8 cellular contexts compared by ENCODE assay signal in the genomic region with DNA sequence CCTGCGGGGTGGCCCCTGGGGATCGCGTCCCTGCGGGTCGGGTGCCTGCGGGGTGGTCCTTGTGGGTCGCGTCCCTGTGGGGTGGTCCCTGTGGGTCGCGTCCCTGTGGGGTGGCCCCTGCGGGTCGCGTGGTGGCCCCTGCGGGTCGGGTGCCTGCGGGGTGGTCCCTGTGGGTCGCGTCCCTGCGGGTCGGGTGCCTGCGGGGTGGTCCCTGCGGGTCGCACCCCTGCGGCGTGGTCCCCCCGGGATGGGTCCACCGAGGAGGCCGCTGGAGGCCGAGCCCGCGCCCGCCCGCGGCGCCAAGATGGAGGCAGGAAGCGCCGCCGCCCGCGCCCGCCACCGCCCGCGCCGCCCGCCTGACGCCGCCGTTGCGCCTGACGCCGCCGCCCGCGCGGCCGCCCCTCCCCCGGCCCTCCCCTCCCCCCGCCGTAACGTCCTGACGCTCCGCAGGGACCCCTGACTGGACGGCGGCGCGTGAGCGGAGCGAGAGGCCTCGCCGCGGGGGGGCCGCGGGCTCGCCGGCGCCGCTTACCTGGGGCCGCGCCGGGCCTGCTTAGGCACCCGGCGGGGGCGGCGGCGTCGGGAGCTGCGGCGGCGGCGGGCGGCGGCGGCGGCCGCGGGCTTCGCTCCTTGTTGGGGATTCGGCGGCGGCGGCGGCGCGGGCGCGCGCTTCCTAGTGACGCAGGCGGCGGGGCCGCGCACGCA. TPM values are rescaled to one million over a fixed set of nuclear protein-coding genes. Genes with fewer than 3 reads are reported as not detected.
DNase-seq lines count a peak whose midpoint lies in the region; ATAC-seq and TF ChIP-seq lines count a peak whose summit lies in the region.

A gene with protein sequence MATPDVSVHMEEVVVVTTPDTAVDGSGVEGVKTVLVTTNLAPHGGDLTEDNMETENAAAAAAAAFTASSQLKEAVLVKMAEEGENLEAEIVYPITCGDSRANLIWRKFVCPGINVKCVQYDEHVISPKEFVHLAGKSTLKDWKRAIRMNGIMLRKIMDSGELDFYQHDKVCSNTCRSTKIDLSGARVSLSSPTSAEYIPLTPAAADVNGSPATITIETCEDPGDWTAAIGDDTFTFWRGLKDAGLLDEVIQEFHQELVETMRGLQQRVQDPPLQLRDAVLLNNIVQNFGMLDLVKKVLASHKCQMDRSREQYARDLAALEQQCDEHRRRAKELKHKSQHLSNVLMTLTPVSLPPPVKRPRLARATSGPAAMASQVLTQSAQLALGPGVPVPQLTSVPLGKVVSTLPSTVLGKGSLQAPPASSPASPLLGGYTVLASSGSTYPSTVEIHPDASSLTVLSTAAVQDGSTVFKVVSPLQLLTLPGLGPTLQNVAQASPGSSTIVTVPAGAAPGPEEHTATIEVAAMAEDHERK (minus strand): TSS at position 678 of the 705 bp plus-strand sequence. CDS start 7,704 bp downstream, outside the sequence.

- H3K79me2 ChIP-seq in OCI-LY7 (ENCODE audit: insufficient read depth, low read depth, low read length) (peaks cover 45% of the 10 kb centered on the region), neural progenitor cell (ENCODE audit: low read depth) (peaks cover 43% of the 10 kb centered on the region)

- H3K4me2 ChIP-seq in OCI-LY7 (ENCODE audit: low read length), result peak within 1 kb of the TSS; percentile 100
- peak within 1 kb of the TSS; percentile 91 for H3K4me2 ChIP-seq in neural progenitor cell

- H3K4me3 Mint-ChIP-seq in CD8-positive, alpha-beta T cell, result peak within 1 kb of the TSS; percentile 97
- peak within 1 kb of the TSS; percentile 99 for H3K4me3 Mint-ChIP-seq in activated T-helper 2 cell treated with anti-CD3 and anti-CD28 coated beads, Interferon-gamma antibody, Interleukin-2, Interleukin-4, amounts not matched to agents 10 μg/mL and 5 μg/mL and 100 μg/mL, durations not matched to agents 14 hours and 24 hours and 36 hours (ENCODE audit: low read depth)
- peak within 1 kb of the TSS; percentile 85 for H3K4me3 Mint-ChIP-seq in neural progenitor cell

- H3K9ac ChIP-seq in neural progenitor cell, result peak within 1 kb of the TSS; percentile 81

- peaks cover 45% of the 10 kb centered on the region for H3K4me1 Mint-ChIP-seq in CD8-positive, alpha-beta T cell (ENCODE audit: low read depth)
- peaks cover 21% of the 10 kb centered on the region for H3K4me1 Mint-ChIP-seq in activated T-helper 2 cell treated with anti-CD3 and anti-CD28 coated beads, Interferon-gamma antibody, Interleukin-2, Interleukin-4, amounts not matched to agents 10 μg/mL and 5 μg/mL and 100 μg/mL, durations not matched to agents 14 hours and 24 hours and 36 hours (ENCODE audit: low read depth)
- H3K4me1 Mint-ChIP-seq in neural progenitor cell, result peaks cover 32% of the 10 kb centered on the region

- no peaks in the 10 kb centered on the region for H3K9me3 Mint-ChIP-seq in CD8-positive, alpha-beta T cell
- H3K9me3 Mint-ChIP-seq in activated T-helper 2 cell treated with anti-CD3 and anti-CD28 coated beads, Interferon-gamma antibody, Interleukin-2, Interleukin-4, amounts not matched to agents 10 μg/mL and 5 μg/mL and 100 μg/mL, durations not matched to agents 14 hours and 24 hours and 36 hours, result no peaks in the 10 kb centered on the region
- no peaks in the 10 kb centered on the region for H3K9me3 Mint-ChIP-seq in neural progenitor cell

- H3K9me3 ChIP-seq in CD8-positive, alpha-beta T cell (ENCODE audit: low read length), result no peaks in the 10 kb centered on the region
- no peaks in the 10 kb centered on the region for H3K9me3 ChIP-seq in OCI-LY7 (ENCODE audit: low read length)
- no peaks in the 10 kb centered on the region for H3K9me3 ChIP-seq in neural progenitor cell (ENCODE audit: low read depth)
- no peaks in the 10 kb centered on the region for H3K9me3 ChIP-seq in tibial nerve

- no peaks in the 10 kb centered on the region for H3K27me3 ChIP-seq in CD8-positive, alpha-beta T cell (ENCODE audit: insufficient read depth, low read length)
- no peaks in the 10 kb centered on the region for H3K27me3 ChIP-seq in neural progenitor cell
- H3K27me3 ChIP-seq in tibial nerve, result no peaks in the 10 kb centered on the region

- H3K4me1 ChIP-seq in CD8-positive, alpha-beta T cell (ENCODE audit: insufficient read depth, low read length), result peaks cover 35% of the 10 kb centered on the region
- H3K4me1 ChIP-seq in OCI-LY7 (ENCODE audit: insufficient read depth, low read length, poor library complexity, severe bottlenecking) (peaks cover 15% of the 10 kb centered on the region), neural progenitor cell (peaks cover 3% of the 10 kb centered on the region), tibial nerve (peaks cover 0 to 40% (median 12%) of the 10 kb centered on the region in 4 donors)

- POLR2A ChIA-PET in CD8-positive, alpha-beta T cell (lab: Charles Lee), result interaction anchor here (0.6 to 4.8 kb wide), 13 partner anchors 8 to 114 kb away, joined by 3 to 150 read pairs (median 5); a partner anchor contains a TSS
- POLR2A ChIA-PET in OCI-LY7 (lab: Charles Lee), result interaction anchor here (0.6 to 1.7 kb wide), 3 partner anchors 12 to 16 kb away, joined by 3 to 11 read pairs (median 3); no protein-coding TSS in a partner anchor

- H4K20me1 ChIP-seq in OCI-LY7 (ENCODE audit: insufficient read depth, low read length) (no peaks in the 10 kb centered on the region), neural progenitor cell (ENCODE audit: low read depth) (peaks cover 8% of the 10 kb centered on the region)

- no peaks in the 10 kb centered on the region for H3K9me2 ChIP-seq in OCI-LY7 (ENCODE audit: insufficient read depth, low read length)

- H3K27me3 Mint-ChIP-seq in CD8-positive, alpha-beta T cell (ENCODE audit: low read depth), result no peaks in the 10 kb centered on the region
- H3K27me3 Mint-ChIP-seq in activated T-helper 2 cell treated with anti-CD3 and anti-CD28 coated beads, Interferon-gamma antibody, Interleukin-2, Interleukin-4, amounts not matched to agents 10 μg/mL and 5 μg/mL and 100 μg/mL, durations not matched to agents 14 hours and 24 hours and 36 hours (ENCODE audit: low read depth), result no peaks in the 10 kb centered on the region
- peaks cover 2% of the 10 kb centered on the region for H3K27me3 Mint-ChIP-seq in neural progenitor cell (ENCODE audit: insufficient read depth, low read depth)

- intact Hi-C loops in CD8-positive, alpha-beta T cell (cut with DNase I, micrococcal nuclease), result loop anchor here (1.0 to 10.0 kb wide), 9 partner anchors 9 to 832 kb away; a partner anchor contains a TSS
- intact Hi-C loops in OCI-LY7 (cut with micrococcal nuclease; ENCODE audit: unreplicated experiment), result loop anchor here (5.0 to 10.0 kb wide), 4 partner anchors 74 to 451 kb away; a partner anchor contains a TSS
- intact Hi-C loops in activated T-helper 2 cell treated with anti-CD3 and anti-CD28 coated beads, Interferon-gamma antibody, Interleukin-2, Interleukin-4, amounts not matched to agents 10 μg/mL and 5 μg/mL and 100 μg/mL, durations not matched to agents 14 hours and 24 hours and 36 hours (cut with micrococcal nuclease), result loop anchor here (1.0 kb wide), 2 partner anchors 9 to 73 kb away; no protein-coding TSS in a partner anchor

- peak within 1 kb of the TSS; percentile 93 for H3K27ac Mint-ChIP-seq in CD8-positive, alpha-beta T cell
- peak within 1 kb of the TSS; percentile 96 for H3K27ac Mint-ChIP-seq in activated T-helper 2 cell treated with anti-CD3 and anti-CD28 coated beads, Interferon-gamma antibody, Interleukin-2, Interleukin-4, amounts not matched to agents 10 μg/mL and 5 μg/mL and 100 μg/mL, durations not matched to agents 14 hours and 24 hours and 36 hours
- H3K27ac Mint-ChIP-seq in neural progenitor cell, result no peak within 1 kb of the TSS

- H3K27ac ChIP-seq in CD8-positive, alpha-beta T cell (ENCODE audit: low read depth, low read length), result peak within 1 kb of the TSS; percentile 91
- H3K27ac ChIP-seq in OCI-LY7 (ENCODE audit: low read depth, low read length, poor library complexity, severe bottlenecking), result peak within 1 kb of the TSS; percentile 48
- no peak within 1 kb of the TSS for H3K27ac ChIP-seq in neural progenitor cell
- H3K27ac ChIP-seq in tibial nerve, result peak within 1 kb of the TSS; percentile 98 to 99 (median 98)

- H3K36me3 ChIP-seq in CD8-positive, alpha-beta T cell (ENCODE audit: insufficient read depth, low read length), result no peaks in the 10 kb centered on the region
- H3K36me3 ChIP-seq in OCI-LY7 (ENCODE audit: insufficient read depth, low read length), result peaks cover 16% of the 10 kb centered on the region; the same call in 1 of the 2 replicates
- H3K36me3 ChIP-seq in neural progenitor cell, result no peaks in the 10 kb centered on the region
- H3K36me3 ChIP-seq in tibial nerve, result peaks cover 0 to 4% (median 0%) of the 10 kb centered on the region in 3 donors

- peaks cover 33% of the 10 kb centered on the region for H3F3A ChIP-seq in neural progenitor cell (ENCODE audit: low read depth)

- TF ChIP-seq EP300 in tibial nerve (IDR thresholded peaks at IDR 0.05), result no peak

- peak within 1 kb of the TSS; percentile 62 for H2AFZ ChIP-seq in OCI-LY7 (ENCODE audit: low read length)
- H2AFZ ChIP-seq in neural progenitor cell (replicated peaks), result peak within 1 kb of the TSS; percentile 84

- peak within 1 kb of the TSS; percentile 100 for H3K4me3 ChIP-seq in CD8-positive, alpha-beta T cell (ENCODE audit: low read depth, low read length)
- H3K4me3 ChIP-seq in OCI-LY7 (ENCODE audit: low read depth, low read length, poor library complexity, severe bottlenecking), result peak within 1 kb of the TSS; percentile 96
- peak within 1 kb of the TSS; percentile 91 to 96 for H3K4me3 ChIP-seq in foreskin fibroblast (ENCODE audit: low read depth in 1 of 2, low read length in 2 of 2)
- peak within 1 kb of the TSS; percentile 90 for H3K4me3 ChIP-seq in neural progenitor cell
- peak within 1 kb of the TSS; percentile 77 to 99 (median 88) for H3K4me3 ChIP-seq in tibial nerve

- ATAC-seq in CD8-positive, alpha-beta T cell, result peak; percentile 41
- ATAC-seq in GM19395 (IDR thresholded peaks at IDR 0.05; ENCODE audit: unreplicated experiment) (peak; percentile 38), HG03558 (IDR thresholded peaks at IDR 0.05; ENCODE audit: extremely low read depth, unreplicated experiment) (peak; percentile 33)

- BruUV-seq in OCI-LY7 (replicated peaks; lab: Mats Ljungman, UMichigan), result no TSS peak

- 2% methylated on average over 9 of the region's 114 CpGs; no CpG with 5 or more reads in 1 of the 2 donors for WGBS in tibial nerve, 2 donors

- CTCF ChIA-PET in CD8-positive, alpha-beta T cell (lab: Charles Lee), result interaction anchor here (1.3 to 1.9 kb wide), 2 partner anchors 11 to 15 kb away, joined by 5 to 11 read pairs; no protein-coding TSS in a partner anchor
- CTCF ChIA-PET in OCI-LY7 (lab: Charles Lee; ENCODE audit: unreplicated experiment), result no interaction called here

- DNase-seq in CD8-positive, alpha-beta T cell, result peak in 4 of 7 experiments; percentile 65 to 86 (median 69)
- DNase-seq in OCI-LY7 (ENCODE audit: low spot score) (peak; percentile 87), foreskin fibroblast (peak; percentile 57 to 85), neural progenitor cell (ENCODE audit: low spot score) (no peak), tibial nerve (ENCODE audit: low spot score in 2 of 2) (peak; percentile 53 to 54)
- DNase-seq in activated T-helper 2 cell treated with anti-CD3 and anti-CD28 coated beads, Interferon-gamma antibody, Interleukin-2, Interleukin-4, amounts not matched to agents 10 μg/mL and 5 μg/mL and 100 μg/mL, durations not matched to agents 14 hours and 24 hours and 36 hours (ENCODE audit: low spot score), result peak; percentile 66

- no peak for TF ChIP-seq CTCF in CD8-positive, alpha-beta T cell (IDR thresholded peaks at IDR 0.05)
- TF ChIP-seq CTCF in OCI-LY7 (conservative IDR thresholded peaks at IDR 0.05; ENCODE audit: low read length), result no peak
- TF ChIP-seq CTCF in foreskin fibroblast (IDR thresholded peaks at IDR 0.05; ENCODE audit: low read depth, low read length), result no peak
- TF ChIP-seq CTCF in neural progenitor cell (IDR thresholded peaks at IDR 0.05), result no peak
- TF ChIP-seq CTCF in tibial nerve (IDR thresholded peaks at IDR 0.05), result no peak

- H3K36me3 Mint-ChIP-seq in CD8-positive, alpha-beta T cell, result peaks cover 28% of the 10 kb centered on the region
- H3K36me3 Mint-ChIP-seq in activated T-helper 2 cell treated with anti-CD3 and anti-CD28 coated beads, Interferon-gamma antibody, Interleukin-2, Interleukin-4, amounts not matched to agents 10 μg/mL and 5 μg/mL and 100 μg/mL, durations not matched to agents 14 hours and 24 hours and 36 hours (ENCODE audit: low read depth), result peaks cover 28% of the 10 kb centered on the region
- peaks cover 4% of the 10 kb centered on the region for H3K36me3 Mint-ChIP-seq in neural progenitor cell

- peak; percentile 43 to 56 for TF ChIP-seq POLR2A in tibial nerve (IDR thresholded peaks at IDR 0.05)

RNA-seq across cellular contexts. Expression of the gene that starts here (rescaled TPM):
- 10 to 100 TPM; 31.4 to 33.8 TPM for total RNA-seq in CD8-positive, alpha-beta T cell
- total RNA-seq in OCI-LY7 (2014; rRNA removed; shearing (Covaris generic)), result 14.3 and 15.6 TPM in 2 replicates
- total RNA-seq in OCI-LY7 (2022) (15.0 and 15.6 TPM in 2 replicates), neural progenitor cell (ENCODE audit: low replicate concordance) (8.0 and 18.6 TPM in 2 replicates), tibial nerve (10 to 100 TPM; 12.5 to 14.7 (median 13.7) TPM)
- 12.4 and 13.6 TPM in 2 replicates for total RNA-seq in activated T-helper 2 cell treated with anti-CD3 and anti-CD28 coated beads, Interferon-gamma antibody, Interleukin-2, Interleukin-4, amounts not matched to agents 10 μg/mL and 5 μg/mL and 100 μg/mL, durations not matched to agents 14 hours and 24 hours and 36 hours
